In the genomic region with DNA sequence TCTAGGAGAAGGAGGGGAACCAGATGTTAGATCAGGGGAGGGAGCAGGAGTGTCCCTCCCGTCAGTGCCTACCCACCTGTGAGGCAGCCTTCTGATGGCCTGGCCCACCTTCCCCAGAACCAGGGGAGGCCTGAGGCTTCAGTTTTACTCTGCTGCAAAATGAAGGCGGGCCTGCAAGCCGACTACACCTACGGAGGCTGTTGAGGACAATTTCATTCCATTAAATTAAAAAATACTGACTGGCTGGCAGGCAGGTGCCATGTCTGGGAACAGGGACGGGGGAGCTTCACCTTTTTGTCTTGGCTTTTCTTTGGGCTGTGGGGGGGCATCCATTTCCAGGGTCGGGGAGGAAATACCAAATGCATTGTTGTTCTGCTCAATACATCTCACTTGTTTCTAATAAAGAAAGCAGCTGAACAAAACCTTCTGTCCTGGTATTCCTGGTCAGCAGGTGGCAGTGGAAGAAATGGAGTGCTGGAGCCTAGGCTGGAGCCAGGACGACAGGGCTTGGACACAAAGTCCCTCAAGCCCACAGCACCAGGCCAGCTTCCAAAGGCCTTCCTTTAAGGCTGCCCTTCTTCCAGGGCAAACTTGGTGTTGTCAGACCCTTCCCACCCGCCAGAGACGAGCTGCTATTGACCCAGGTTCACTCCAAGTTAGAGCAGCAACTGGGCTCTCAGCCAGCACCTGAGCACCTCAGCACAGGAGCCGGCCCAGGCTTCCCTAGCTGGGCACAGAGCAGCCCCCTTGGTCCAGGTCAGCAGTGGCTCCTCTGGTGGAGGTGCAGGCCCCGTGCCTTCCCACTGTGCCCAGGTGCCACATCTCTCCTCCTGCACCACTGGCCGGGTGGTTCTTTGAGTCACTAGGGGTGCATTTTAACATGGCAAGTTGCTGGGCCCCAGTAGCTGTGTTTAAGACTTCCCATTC, we compare ENCODE assay signal across 13 cellular contexts. TPM values are rescaled to one million over a fixed set of nuclear protein-coding genes. Genes with fewer than 3 reads are reported as not detected.
DNase-seq lines count a peak whose midpoint lies in the region; ATAC-seq and TF ChIP-seq lines count a peak whose summit lies in the region.
"Had no signal": no experiment of that assay in that cellular context is flagged by ENCODE, and none has a peak within 500 bp of the region (broad histone marks: within the 10 kb centered on the region; RNA-seq: fewer than 3 reads in every experiment).

No MANE protein-coding gene starts in this region.

- H3F3A ChIP-seq in GM23338 (replicated peaks; ENCODE audit: low read depth), result peaks cover 2% of the 10 kb centered on the region; the same call in 1 of the 2 replicates

- H3K27ac ChIP-seq in GM23338 (ENCODE audit: low read depth), result peak overlapping the region; percentile 63; the same call in 1 of the 2 replicates
- H3K27ac ChIP-seq: KMS-11, PC-9 had no signal

- CTCF ChIA-PET in WTC11 (lab: Charles Lee), result interaction anchor here (1.1 to 3.4 kb wide), 5 partner anchors 10 to 46 kb away, joined by 5 to 26 read pairs (median 8); partner anchors contain the start of genes ACBD4 and PLCD3

- H3K4me3 ChIP-seq in GM23338 (no peak overlapping the region), fibroblast of villous mesenchyme (ENCODE audit: low read depth, low read length) (no peak overlapping the region)
- H3K4me3 ChIP-seq: PC-9 had no signal

- POLR2A ChIA-PET in WTC11 (lab: Charles Lee), result interaction anchor here (0.6 kb wide), 1 partner anchor 10 kb away, joined by 3 read pairs; no protein-coding TSS in a partner anchor

- H3K27me3 ChIP-seq in GM23338 (ENCODE audit: insufficient read depth), result no peaks in the 10 kb centered on the region

- no peak overlapping the region for H2AFZ ChIP-seq in GM23338
- H2AFZ ChIP-seq: PC-9 had no signal

- H3K36me3 Mint-ChIP-seq in GM23338 (ENCODE audit: low read depth) (peaks cover 49% of the 10 kb centered on the region), WTC11 (peaks cover 33% of the 10 kb centered on the region), osteocyte (ENCODE audit: unreplicated experiment) (peaks cover 11% of the 10 kb centered on the region)

- no peaks in the 10 kb centered on the region for H3K9me3 Mint-ChIP-seq in GM23338
- no peaks in the 10 kb centered on the region for H3K9me3 Mint-ChIP-seq in WTC11
- H3K9me3 Mint-ChIP-seq in osteocyte (ENCODE audit: unreplicated experiment), result no peaks in the 10 kb centered on the region

- H3K27ac Mint-ChIP-seq in GM23338 (no peak overlapping the region; the same call in 1 of the 2 replicates), WTC11 (peak overlapping the region; percentile 65; the same call in 1 of the 2 replicates), osteocyte (ENCODE audit: unreplicated experiment) (peak overlapping the region; percentile 77)

- H3K36me3 ChIP-seq in GM23338 (ENCODE audit: insufficient read depth), result peaks cover 17% of the 10 kb centered on the region; the same call in 1 of the 2 replicates

- TF ChIP-seq CTCF in GM23338 (conservative IDR thresholded peaks at IDR 0.05; ENCODE audit: low read depth in 2 of 2) (peak in 1 of 2 experiments; percentile 30; a peak in 2 of 4 replicates), WTC11 (IDR thresholded peaks at IDR 0.05) (no peak), fibroblast of villous mesenchyme (IDR thresholded peaks at IDR 0.05; ENCODE audit: insufficient read depth, low read depth, low read length) (peak; percentile 17), osteocyte (IDR thresholded peaks at IDR 0.05) (no peak)

- no peak overlapping the region for H3K4me2 ChIP-seq in GM23338
- H3K4me2 ChIP-seq: KMS-11, PC-9 had no signal

- H3K27me3 Mint-ChIP-seq in GM23338 (ENCODE audit: insufficient read depth, low read depth, poor library complexity), result peaks cover 22% of the 10 kb centered on the region
- no peaks in the 10 kb centered on the region for H3K27me3 Mint-ChIP-seq in WTC11 (ENCODE audit: low read depth)
- no peaks in the 10 kb centered on the region for H3K27me3 Mint-ChIP-seq in osteocyte (ENCODE audit: unreplicated experiment)

- no peak for ATAC-seq in GM23338
- ATAC-seq in WTC11, result no peak

- H3K4me3 Mint-ChIP-seq in GM23338, result no peak overlapping the region
- no peak overlapping the region for H3K4me3 Mint-ChIP-seq in WTC11
- no peak overlapping the region for H3K4me3 Mint-ChIP-seq in osteocyte (ENCODE audit: unreplicated experiment)

- no peaks in the 10 kb centered on the region for H3K4me1 ChIP-seq in GM23338 (ENCODE audit: insufficient read depth)

- no peaks in the 10 kb centered on the region for H3K9me2 ChIP-seq in GM23338 (ENCODE audit: insufficient read depth)

- DNase-seq in GM23338 (ENCODE audit: low spot score) (no peak), WTC11 (ENCODE audit: low spot score) (no peak), fibroblast of villous mesenchyme (ENCODE audit: low read depth) (no peak), osteocyte (ENCODE audit: extremely low spot score, unreplicated experiment) (no peak), ureter (ENCODE audit: low spot score) (no peak), retina (no peak), NCI-H226 (no peak), DMS114 treated with DMSO at 0.1 percent for 48 hours (lab: John Stamatoyannopoulos, UW; ENCODE audit: unreplicated experiment) (no peak)
- DNase-seq: activated CD8-positive, alpha-beta memory T cell treated with anti-CD3 and anti-CD28 coated beads for 24 hours; HCEC 1CT; PC-9; stimulated activated CD8-positive, alpha-beta memory T cell treated with anti-CD3 and anti-CD28 coated beads, Interleukin-4, amount 100 ng/mL, for 48 hours had no signal

- H3K79me2 ChIP-seq in GM23338 (replicated peaks; ENCODE audit: insufficient read depth), result no peaks in the 10 kb centered on the region

- peaks cover 9% of the 10 kb centered on the region for H4K20me1 ChIP-seq in GM23338 (replicated peaks; ENCODE audit: insufficient read depth)

- H3K4me1 Mint-ChIP-seq in GM23338 (peaks cover 6% of the 10 kb centered on the region; the same call in 2 of the 3 replicates), WTC11 (no peaks in the 10 kb centered on the region), osteocyte (ENCODE audit: unreplicated experiment) (peaks cover 2% of the 10 kb centered on the region)

TF ChIP-seq in WTC11, 78 proteins besides CTCF, POLR2A, EP300 and RAD21 (continues in another document):
- TF ChIP-seq PRDM15 (CRISPR knock-in tag; IDR thresholded peaks at IDR 0.05), result no peak
- TF ChIP-seq SMAD4 (CRISPR knock-in tag; IDR thresholded peaks at IDR 0.05), result no peak
- TF ChIP-seq TP53 (CRISPR knock-in tag; IDR thresholded peaks at IDR 0.05), result no peak
- TF ChIP-seq NFATC4 (CRISPR knock-in tag; IDR thresholded peaks at IDR 0.05), result no peak
- TF ChIP-seq ZNF423 (CRISPR knock-in tag; IDR thresholded peaks at IDR 0.05), result no peak
- no peak for TF ChIP-seq FOXK1 (CRISPR knock-in tag; IDR thresholded peaks at IDR 0.05)

RNA-seq across cellular contexts. Expression of gene PLCD3, which starts 23.5 kb away (rescaled TPM):
- 15.9 and 32.1 TPM in 2 replicates for total RNA-seq in GM23338 (2014; rRNA removed; shearing (Covaris generic))
- 3.0 and 5.7 TPM in 2 replicates for polyA plus RNA-seq in GM23338 (2016; fragmentation: Nextera tagmentation; extraction: Ambion mirVana)
- total RNA-seq in WTC11 (2021) (45.9 to 55.8 TPM (median 55.8 TPM) in 3 replicates), fibroblast of villous mesenchyme (41.9 and 62.6 TPM in 2 replicates), osteocyte (92.3 and 111 TPM in 2 replicates), ureter (153 TPM)

RNA-seq across cellular contexts. Expression of gene ACBD4, which starts 26.6 kb away (rescaled TPM):
- 5.1 and 6.7 TPM in 2 replicates for total RNA-seq in GM23338 (2014; rRNA removed; shearing (Covaris generic))
- 4.5 and 5.1 TPM in 2 replicates for polyA plus RNA-seq in GM23338 (2016; fragmentation: Nextera tagmentation; extraction: Ambion mirVana)
- total RNA-seq in WTC11 (2021) (12.7 to 21.0 TPM (median 21.0 TPM) in 3 replicates), fibroblast of villous mesenchyme (6.1 and 6.9 TPM in 2 replicates), osteocyte (8.1 and 10.6 TPM in 2 replicates), ureter (26.4 TPM)

RNA-seq across cellular contexts. Expression of gene HEXIM1, which starts 39.4 kb away (rescaled TPM):
- total RNA-seq in GM23338 (2014; rRNA removed; shearing (Covaris generic)), result 10.9 and 11.9 TPM in 2 replicates
- 9.2 and 9.7 TPM in 2 replicates for polyA plus RNA-seq in GM23338 (2016; fragmentation: Nextera tagmentation; extraction: Ambion mirVana)
- 29.6 to 36.9 TPM (median 35.2 TPM) in 3 replicates for total RNA-seq in WTC11 (2021)
- 8.4 and 11.7 TPM in 2 replicates for total RNA-seq in fibroblast of villous mesenchyme
- total RNA-seq in osteocyte, result 42.0 and 44.5 TPM in 2 replicates
- 47.0 TPM for total RNA-seq in ureter

RNA-seq across cellular contexts. Expression of gene NMT1, which starts 47.7 kb away (rescaled TPM):
- total RNA-seq in GM23338 (2014; rRNA removed; shearing (Covaris generic)), result 80.9 and 95.6 TPM in 2 replicates
- 298 and 327 TPM in 2 replicates for polyA plus RNA-seq in GM23338 (2016; fragmentation: Nextera tagmentation; extraction: Ambion mirVana)
- total RNA-seq in WTC11 (2021) (152 to 162 TPM (median 153 TPM) in 3 replicates), fibroblast of villous mesenchyme (67.0 and 78.2 TPM in 2 replicates), osteocyte (92.4 and 97.9 TPM in 2 replicates), ureter (125 TPM)

RNA-seq across cellular contexts. Expression of gene HEXIM2, which starts 52.8 kb away (rescaled TPM):
- total RNA-seq in GM23338 (2014; rRNA removed; shearing (Covaris generic)), result 9.0 and 9.8 TPM in 2 replicates
- polyA plus RNA-seq in GM23338 (2016; fragmentation: Nextera tagmentation; extraction: Ambion mirVana), result 9.5 and 12.4 TPM in 2 replicates
- total RNA-seq in WTC11 (2021) (11.9 to 16.1 TPM (median 12.2 TPM) in 3 replicates), fibroblast of villous mesenchyme (6.1 and 6.9 TPM in 2 replicates), osteocyte (6.4 and 9.8 TPM in 2 replicates), ureter (8.0 TPM)
